Comparison of ENCODE assay signal across 12 cellular contexts in genomic region chr1:9202240-9202870, GRCh38. TPM values are rescaled to one million over a fixed set of nuclear protein-coding genes. Genes with fewer than 3 reads are reported as not detected.
DNase-seq lines count a peak whose midpoint lies in the region; ATAC-seq and TF ChIP-seq lines count a peak whose summit lies in the region.
"Had no signal": no experiment of that assay in that cellular context is flagged by ENCODE, and none has a peak within 500 bp of the region (broad histone marks: within the 10 kb centered on the region; RNA-seq: fewer than 3 reads in every experiment).

No MANE protein-coding gene starts in this region.

- no peaks in the 10 kb centered on the region for H3K27me3 ChIP-seq in right cardiac atrium (ENCODE audit: control insufficient read depth, insufficient read depth)
- H3K27me3 ChIP-seq in thoracic aorta (replicated peaks; ENCODE audit: insufficient read depth) = no peaks in the 10 kb centered on the region

- H3K9me3 Mint-ChIP-seq in activated T-helper 2 cell treated with anti-CD3 and anti-CD28 coated beads, Interferon-gamma antibody, Interleukin-2, Interleukin-4, amounts not matched to agents 10 μg/mL and 5 μg/mL and 100 μg/mL, durations not matched to agents 14 hours and 24 hours and 36 hours = no peaks in the 10 kb centered on the region
- no peaks in the 10 kb centered on the region for H3K9me3 Mint-ChIP-seq in glutamatergic neuron (ENCODE audit: unreplicated experiment)
- H3K9me3 Mint-ChIP-seq: CD4-positive, CD25-positive, alpha-beta regulatory T cell had no signal

- peak overlapping the region; percentile 34 for H3K4me3 Mint-ChIP-seq in activated T-helper 2 cell treated with anti-CD3 and anti-CD28 coated beads, Interferon-gamma antibody, Interleukin-2, Interleukin-4, amounts not matched to agents 10 μg/mL and 5 μg/mL and 100 μg/mL, durations not matched to agents 14 hours and 24 hours and 36 hours (ENCODE audit: low read depth)
- peak overlapping the region; percentile 51 for H3K4me3 Mint-ChIP-seq in glutamatergic neuron (ENCODE audit: unreplicated experiment)

- peaks cover 42% of the 10 kb centered on the region for H3K4me1 Mint-ChIP-seq in activated T-helper 2 cell treated with anti-CD3 and anti-CD28 coated beads, Interferon-gamma antibody, Interleukin-2, Interleukin-4, amounts not matched to agents 10 μg/mL and 5 μg/mL and 100 μg/mL, durations not matched to agents 14 hours and 24 hours and 36 hours (ENCODE audit: low read depth)
- H3K4me1 Mint-ChIP-seq in glutamatergic neuron (ENCODE audit: low read depth, unreplicated experiment) = peaks cover 17% of the 10 kb centered on the region

- H3K27ac Mint-ChIP-seq in activated T-helper 2 cell treated with anti-CD3 and anti-CD28 coated beads, Interferon-gamma antibody, Interleukin-2, Interleukin-4, amounts not matched to agents 10 μg/mL and 5 μg/mL and 100 μg/mL, durations not matched to agents 14 hours and 24 hours and 36 hours = no peak overlapping the region
- H3K27ac Mint-ChIP-seq in glutamatergic neuron (ENCODE audit: unreplicated experiment) = no peak overlapping the region

- ATAC-seq in right cardiac atrium = no peak
- no peak for ATAC-seq in Right ventricle myocardium inferior
- no peak for ATAC-seq in thoracic aorta (ENCODE audit: insufficient number of reproducible peaks, low FRiP score, low read depth)
- ATAC-seq in HG02763 (IDR thresholded peaks at IDR 0.05; ENCODE audit: unreplicated experiment) = no peak
- no peak for ATAC-seq in HG03442 (IDR thresholded peaks at IDR 0.05; ENCODE audit: unreplicated experiment)

- no peaks in the 10 kb centered on the region for H3K36me3 ChIP-seq in thoracic aorta
- H3K36me3 ChIP-seq: spleen, stomach had no signal

- TF ChIP-seq CTCF in glutamatergic neuron (IDR thresholded peaks at IDR 0.05; ENCODE audit: partially characterized antibody, unreplicated experiment) (no peak), thoracic aorta (IDR thresholded peaks at IDR 0.05) (no peak)

- H3K27ac ChIP-seq in right cardiac atrium (ENCODE audit: low read length) (no peak overlapping the region), thoracic aorta (no peak overlapping the region)
- H3K27ac ChIP-seq: spleen had no signal

- WGBS in right cardiac atrium = 12% methylated on average over 15 of the region's 15 CpGs

- no peaks in the 10 kb centered on the region for H3K9me3 ChIP-seq in right cardiac atrium (ENCODE audit: control insufficient read depth, low read length)
- H3K9me3 ChIP-seq in thoracic aorta = no peaks in the 10 kb centered on the region
- H3K9me3 ChIP-seq: spleen, stomach had no signal

- intact Hi-C loops in right cardiac atrium (cut with DNase I) = no loop called here
- intact Hi-C loops in Right ventricle myocardium inferior (cut with DNase I) = no loop called here
- intact Hi-C loops in activated T-helper 2 cell treated with anti-CD3 and anti-CD28 coated beads, Interferon-gamma antibody, Interleukin-2, Interleukin-4, amounts not matched to agents 10 μg/mL and 5 μg/mL and 100 μg/mL, durations not matched to agents 14 hours and 24 hours and 36 hours (cut with micrococcal nuclease) = no loop called here

- peak overlapping the region; percentile 1 for H3K4me3 ChIP-seq in right cardiac atrium (ENCODE audit: low read length)
- H3K4me3 ChIP-seq in thoracic aorta = peak overlapping the region; percentile 60

- peaks cover 71% of the 10 kb centered on the region for H3K27me3 Mint-ChIP-seq in activated T-helper 2 cell treated with anti-CD3 and anti-CD28 coated beads, Interferon-gamma antibody, Interleukin-2, Interleukin-4, amounts not matched to agents 10 μg/mL and 5 μg/mL and 100 μg/mL, durations not matched to agents 14 hours and 24 hours and 36 hours (ENCODE audit: low read depth)
- peaks cover 14% of the 10 kb centered on the region for H3K27me3 Mint-ChIP-seq in glutamatergic neuron (ENCODE audit: unreplicated experiment)

- no peak for DNase-seq in right cardiac atrium
- DNase-seq in Right ventricle myocardium inferior (ENCODE audit: missing footprints) = no peak
- no peak for DNase-seq in activated T-helper 2 cell treated with anti-CD3 and anti-CD28 coated beads, Interferon-gamma antibody, Interleukin-2, Interleukin-4, amounts not matched to agents 10 μg/mL and 5 μg/mL and 100 μg/mL, durations not matched to agents 14 hours and 24 hours and 36 hours (ENCODE audit: low spot score)
- DNase-seq in glutamatergic neuron = no peak
- DNase-seq in thoracic aorta (ENCODE audit: low spot score) = no peak
- DNase-seq in NCI-H69 (lab: John Stamatoyannopoulos, UW) = no peak
- DNase-seq: Karpas-422, spleen, stomach had no signal

- no peaks in the 10 kb centered on the region for H3K4me1 ChIP-seq in right cardiac atrium (ENCODE audit: control insufficient read depth, insufficient read depth, low read length)
- peaks cover 15 to 35% of the 10 kb centered on the region in 2 donors for H3K4me1 ChIP-seq in thoracic aorta (ENCODE audit: control insufficient read depth in 1 of 2, low read depth in 2 of 2)

- H3K36me3 Mint-ChIP-seq in activated T-helper 2 cell treated with anti-CD3 and anti-CD28 coated beads, Interferon-gamma antibody, Interleukin-2, Interleukin-4, amounts not matched to agents 10 μg/mL and 5 μg/mL and 100 μg/mL, durations not matched to agents 14 hours and 24 hours and 36 hours (ENCODE audit: low read depth) = no peaks in the 10 kb centered on the region
- H3K36me3 Mint-ChIP-seq in glutamatergic neuron (ENCODE audit: unreplicated experiment) = no peaks in the 10 kb centered on the region
- H3K36me3 Mint-ChIP-seq: CD4-positive, CD25-positive, alpha-beta regulatory T cell had no signal

RNA-seq across cellular contexts. Expression of gene H6PD, which starts 32.2 kb away (rescaled TPM):
- total RNA-seq in right cardiac atrium (10 to 100 TPM; 29.8 to 39.8 (median 34.9) TPM), Right ventricle myocardium inferior (18.7 TPM), glutamatergic neuron (ENCODE audit: unreplicated experiment) (5.0 TPM), thoracic aorta (10 to 100 TPM; 57.8 to 80.6 TPM)
- polyA plus RNA-seq in right cardiac atrium = 27.0 TPM
- 27.1 and 28.0 TPM in 2 replicates for total RNA-seq in activated T-helper 2 cell treated with anti-CD3 and anti-CD28 coated beads, Interferon-gamma antibody, Interleukin-2, Interleukin-4, amounts not matched to agents 10 μg/mL and 5 μg/mL and 100 μg/mL, durations not matched to agents 14 hours and 24 hours and 36 hours
